In the genomic region with DNA sequence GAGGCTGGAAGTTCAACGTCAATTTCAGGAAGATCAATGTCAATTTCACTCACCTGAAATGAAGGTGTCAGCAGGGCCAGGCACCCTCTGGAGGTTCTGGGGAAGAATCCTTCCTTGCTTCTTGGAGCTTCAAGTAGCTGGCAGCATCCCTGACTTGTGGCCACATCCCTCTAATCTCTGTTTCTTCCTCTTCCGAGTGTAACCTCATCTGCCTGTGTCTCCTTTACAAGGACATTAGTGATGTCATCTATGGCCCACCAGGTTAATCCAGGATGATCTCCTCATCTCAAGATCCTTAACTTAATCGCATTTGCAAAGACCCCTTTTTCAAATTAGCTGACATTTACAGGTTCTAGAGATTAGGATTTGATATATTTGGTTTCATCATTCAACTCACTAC, we compare ENCODE assay signal across 29 cellular contexts.
"Had no signal": no experiment of that assay in that cellular context is flagged by ENCODE, and none has a peak within 500 bp of the region (broad histone marks: within the 10 kb centered on the region; RNA-seq: fewer than 3 reads in every experiment).

No MANE protein-coding gene starts in this region.

- H2AFZ ChIP-seq: neural progenitor cell, parathyroid adenoma had no signal

- H3K36me3 ChIP-seq: gastrocnemius medialis, neural progenitor cell, tibial nerve, upper lobe of left lung had no signal

- H3K9ac ChIP-seq: neural progenitor cell, parathyroid adenoma had no signal

- FAIRE-seq: colon, kidney, urothelium cell line had no signal

- H3K4me1 Mint-ChIP-seq: memory B cell; mesothelial cell of epicardium; naive B cell; stimulated activated memory B cell treated with anti-CD40 and anti-IgM and Interleukin-4, amounts not matched to agents 10 μg/mL and 1 μg/mL and 100 μg/mL, for 72 hours had no signal

- H3K4me3 Mint-ChIP-seq: endodermal cell; memory B cell; mesothelial cell of epicardium; naive B cell; natural killer cell treated with Interleukin-12 subunit alpha and Interleukin-12 subunit beta and Interleukin-15 and Interleukin-18, amount 100 ng/mL, for 72 hours; neural progenitor cell; stimulated activated memory B cell treated with anti-CD40 and anti-IgM and Interleukin-4, amounts not matched to agents 10 μg/mL and 1 μg/mL and 100 μg/mL, for 72 hours had no signal

- H3K79me2 ChIP-seq: parathyroid adenoma had no signal

- H3K9me3 Mint-ChIP-seq: endodermal cell; memory B cell; natural killer cell treated with Interleukin-12 subunit alpha and Interleukin-12 subunit beta and Interleukin-15 and Interleukin-18, amount 100 ng/mL, for 72 hours; neural progenitor cell; stimulated activated memory B cell treated with anti-CD40 and anti-IgM and Interleukin-4, amounts not matched to agents 10 μg/mL and 1 μg/mL and 100 μg/mL, for 72 hours had no signal

- H3K4me2 ChIP-seq: neural progenitor cell had no signal

- H3K36me3 Mint-ChIP-seq: memory B cell; mesothelial cell of epicardium; naive B cell; natural killer cell treated with Interleukin-12 subunit alpha and Interleukin-12 subunit beta and Interleukin-15 and Interleukin-18, amount 100 ng/mL, for 72 hours; stimulated activated memory B cell treated with anti-CD40 and anti-IgM and Interleukin-4, amounts not matched to agents 10 μg/mL and 1 μg/mL and 100 μg/mL, for 72 hours had no signal

- H3K27me3 Mint-ChIP-seq: memory B cell; naive B cell; natural killer cell treated with Interleukin-12 subunit alpha and Interleukin-12 subunit beta and Interleukin-15 and Interleukin-18, amount 100 ng/mL, for 72 hours; progenitor cell of endocrine pancreas; stimulated activated memory B cell treated with anti-CD40 and anti-IgM and Interleukin-4, amounts not matched to agents 10 μg/mL and 1 μg/mL and 100 μg/mL, for 72 hours had no signal

- ATAC-seq: esophagus mucosa; gastrocnemius medialis; left lobe of liver; mucosa of descending colon; natural killer cell treated with Interleukin-12 subunit alpha and Interleukin-12 subunit beta and Interleukin-15 and Interleukin-18, amount 100 ng/mL, for 72 hours; sciatic nerve; stimulated activated memory B cell treated with anti-CD40 and anti-IgM and Interleukin-4, amounts not matched to agents 10 μg/mL and 1 μg/mL and 100 μg/mL, for 72 hours; stimulated activated naive CD8-positive, alpha-beta T cell treated with anti-CD3 and anti-CD28 coated beads, Interleukin-15, Interleukin-2, amounts not matched to agents 100 U/mL and 50 U/mL, for 24 hours had no signal

- H3K27ac ChIP-seq: epithelial cell of prostate, gastrocnemius medialis, neural progenitor cell, parathyroid adenoma, testis, tibial nerve, upper lobe of left lung had no signal

- DNase-seq: effector CD8-positive, alpha-beta T cell; endodermal cell; foreskin fibroblast; gastrocnemius medialis; head of caudate nucleus; kidney; mucosa of descending colon; naive B cell; stimulated activated CD4-positive, alpha-beta T cell treated with anti-CD3 and anti-CD28 coated beads, Interleukin-2, amount 100 ng/mL, for 24 hours; stimulated activated CD4-positive, alpha-beta T cell treated with anti-CD3 and anti-CD28 coated beads, Interleukin-4, amount 100 ng/mL, for 4 hours; stimulated activated naive CD8-positive, alpha-beta T cell treated with anti-CD3 and anti-CD28 coated beads, Interleukin-15, Interleukin-2, amounts not matched to agents 100 U/mL and 50 U/mL, for 24 hours; substantia nigra; testis; upper lobe of left lung had no signal

- H3K9me3 ChIP-seq: gastrocnemius medialis, mucosa of descending colon, testis, tibial nerve, upper lobe of left lung had no signal

- H3K4me3 ChIP-seq: gastrocnemius medialis, lung, mucosa of descending colon, neural progenitor cell, testis, tibial nerve, upper lobe of left lung had no signal

- H3K27ac Mint-ChIP-seq: endodermal cell; memory B cell; mesothelial cell of epicardium; naive B cell; natural killer cell treated with Interleukin-12 subunit alpha and Interleukin-12 subunit beta and Interleukin-15 and Interleukin-18, amount 100 ng/mL, for 72 hours; neural progenitor cell; progenitor cell of endocrine pancreas; stimulated activated memory B cell treated with anti-CD40 and anti-IgM and Interleukin-4, amounts not matched to agents 10 μg/mL and 1 μg/mL and 100 μg/mL, for 72 hours had no signal

- H3K4me1 ChIP-seq: gastrocnemius medialis, parathyroid adenoma, testis, tibial nerve, upper lobe of left lung had no signal

- H3K27me3 ChIP-seq: gastrocnemius medialis, neural progenitor cell, testis, tibial nerve, upper lobe of left lung had no signal
